In the genomic region with DNA sequence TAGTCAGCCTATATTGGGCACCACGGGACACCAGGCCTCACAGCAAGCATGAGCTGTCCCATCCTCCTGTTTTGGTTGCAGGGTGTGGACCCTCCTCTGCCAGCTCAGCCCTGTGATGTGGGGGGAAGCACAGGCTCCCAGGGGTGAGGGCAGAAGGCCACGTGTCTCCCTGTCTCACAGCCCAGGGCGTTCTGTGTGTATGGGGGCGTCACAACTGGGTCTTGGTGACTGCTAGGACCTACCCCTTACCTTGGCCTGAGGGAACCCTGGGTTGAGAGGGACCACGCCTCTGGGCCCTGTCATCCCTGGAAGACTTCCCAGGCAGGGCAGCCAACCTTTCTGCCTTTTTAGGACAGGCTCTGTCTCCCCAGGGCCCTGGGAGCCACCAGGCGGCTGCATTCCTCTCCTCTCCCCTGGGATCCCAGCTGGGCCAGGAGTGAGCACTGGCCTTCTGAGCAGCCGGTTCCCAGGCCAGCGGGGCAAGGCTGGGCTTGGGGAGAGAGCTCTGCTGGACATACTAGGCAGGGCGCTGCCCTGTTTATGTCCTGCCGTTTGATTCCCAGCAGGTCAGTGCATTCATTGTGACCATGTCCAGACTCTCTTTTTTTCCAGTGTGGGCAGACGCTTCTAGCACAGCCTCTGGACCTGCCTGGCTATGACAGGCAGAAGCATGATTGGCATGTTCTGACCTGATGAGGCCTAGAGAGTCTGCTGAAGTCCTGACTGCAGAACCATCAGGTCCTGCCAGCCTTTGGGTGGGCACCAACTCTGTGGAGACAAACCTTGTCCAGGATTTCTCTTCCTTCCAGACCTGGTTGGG, we compare ENCODE assay signal across 10 cellular contexts.
A peak's percentile ranks its signal among the peaks of the same experiment; 100 is the strongest.
DNase-seq lines count a peak whose midpoint lies in the region; ATAC-seq and TF ChIP-seq lines count a peak whose summit lies in the region.
"Had no signal": no experiment of that assay in that cellular context is flagged by ENCODE, and none has a peak within 500 bp of the region (broad histone marks: within the 10 kb centered on the region; RNA-seq: fewer than 3 reads in every experiment).

No MANE protein-coding gene starts in this region.

- H4K8ac ChIP-seq in mesenchymal stem cell (ENCODE audit: low read length), result no peak overlapping the region

- no peak overlapping the region for H2AK5ac ChIP-seq in mesenchymal stem cell (ENCODE audit: low read length, severe bottlenecking)

- H3K27ac ChIP-seq in HCT116 (ENCODE audit: low read depth, low read length) (peak overlapping the region; percentile 51), cingulate gyrus (ENCODE audit: low read depth, low read length) (peak overlapping the region; percentile 97), mesenchymal stem cell (ENCODE audit: low read length, poor library complexity, severe bottlenecking) (no peak overlapping the region), suprapubic skin (peak overlapping the region; percentile 42), WERI-Rb-1 (no peak overlapping the region)

- DNase-seq in HCT116 (ENCODE audit: low read depth, low spot score) (no peak), mesenchymal stem cell (no peak), suprapubic skin (ENCODE audit: low spot score in 2 of 2) (no peak), GM20000 (ENCODE audit: low spot score) (no peak), hippocampal formation (lab: John Stamatoyannopoulos, UW) (no peak), WERI-Rb-1 (no peak), AML-193 (lab: John Stamatoyannopoulos, UW) (no peak)
- DNase-seq: activated T-cell treated with anti-CD3 and anti-CD28 coated beads, Interleukin-2, amount 50 U/mL, for 24 hours had no signal

- H3K36me3 ChIP-seq in HCT116 (ENCODE audit: control insufficient read depth in 1 of 2, insufficient read depth in 2 of 2, low read length in 2 of 2) (no peaks in the 10 kb centered on the region), mesenchymal stem cell (ENCODE audit: control insufficient read depth in 1 of 2, insufficient read depth in 2 of 2, low read depth in 1 of 2, low read length in 2 of 2) (peaks cover 0 to 25% of the 10 kb centered on the region in 2 experiments), suprapubic skin (peaks cover 3% of the 10 kb centered on the region), WERI-Rb-1 (peaks cover 32% of the 10 kb centered on the region)
- H3K36me3 ChIP-seq: HAP-1 had no signal

- ATAC-seq in HCT116, result peak; percentile 26

- no peak for TF ChIP-seq RAD21 in HCT116 (IDR thresholded peaks at IDR 0.05; ENCODE audit: low read depth)

- peaks cover 49 to 68% of the 10 kb centered on the region in 2 experiments for H3K4me1 ChIP-seq in HCT116 (ENCODE audit: control insufficient read depth in 1 of 2, insufficient read depth in 2 of 2, low read length in 2 of 2)
- H3K4me1 ChIP-seq in mesenchymal stem cell (ENCODE audit: control insufficient read depth, insufficient read depth, low read depth, low read length), result peaks cover 53% of the 10 kb centered on the region
- H3K4me1 ChIP-seq in suprapubic skin, result peaks cover 88% of the 10 kb centered on the region

- H3K79me2 ChIP-seq in HCT116 (ENCODE audit: insufficient read depth, low read length), result peaks cover 36% of the 10 kb centered on the region; the same call in 1 of the 2 replicates

- H2AFZ ChIP-seq in HCT116 (ENCODE audit: low read depth, low read length, poor library complexity, severe bottlenecking) (no peak overlapping the region), mesenchymal stem cell (ENCODE audit: low read depth, low read length) (no peak overlapping the region)

- H3K9ac ChIP-seq in HCT116 (ENCODE audit: low read length) (peak overlapping the region; percentile 27), mesenchymal stem cell (ENCODE audit: low read length) (peak overlapping the region; percentile 7)

- H3K27me3 ChIP-seq in HCT116 (ENCODE audit: insufficient read depth, low read length), result no peaks in the 10 kb centered on the region
- no peaks in the 10 kb centered on the region for H3K27me3 ChIP-seq in mesenchymal stem cell (ENCODE audit: control insufficient read depth in 1 of 2, insufficient read depth in 1 of 2, low read length in 2 of 2)
- H3K27me3 ChIP-seq in suprapubic skin, result no peaks in the 10 kb centered on the region
- no peaks in the 10 kb centered on the region for H3K27me3 ChIP-seq in WERI-Rb-1 (ENCODE audit: insufficient read depth, low read depth, severe bottlenecking)

- peak overlapping the region in 1 of 2 experiments; percentile 13 for H3K18ac ChIP-seq in mesenchymal stem cell (ENCODE audit: low read depth in 1 of 2, low read length in 2 of 2)

- peak overlapping the region in 1 of 2 experiments; percentile 38 for H3K14ac ChIP-seq in mesenchymal stem cell (ENCODE audit: low read length in 2 of 2)

- peak overlapping the region; percentile 60 for H3K4me2 ChIP-seq in HCT116 (ENCODE audit: low read length)
- no peak overlapping the region for H3K4me2 ChIP-seq in mesenchymal stem cell (ENCODE audit: low read length, poor library complexity, severe bottlenecking)

- RAD21 ChIA-PET in HCT116 (lab: Charles Lee; ENCODE audit: low non-redundant PET in 1 of 2, low total read pairs in 2 of 2, uncharacterized antibody in 2 of 2, unreplicated experiment in 2 of 2), result interaction anchor here in 1 of 2 experiments (1.2 kb wide), 1 partner anchor 113 kb away, joined by 3 read pairs; no protein-coding TSS in a partner anchor

- H2BK15ac ChIP-seq in mesenchymal stem cell (ENCODE audit: low read depth, poor library complexity, severe bottlenecking), result no peak overlapping the region

- intact Hi-C loops in HCT116 (cut with micrococcal nuclease), result no loop called here

- CTCF ChIA-PET in HCT116 (lab: Charles Lee), result no interaction called here

- H3K9me2 ChIP-seq in HCT116 (ENCODE audit: insufficient read depth), result no peaks in the 10 kb centered on the region

- no peak overlapping the region for H2BK5ac ChIP-seq in mesenchymal stem cell (ENCODE audit: low read depth, low read length, poor library complexity, severe bottlenecking)

- TF ChIP-seq POLR2A in HCT116 (IDR thresholded peaks at IDR 0.05; ENCODE audit: borderline replicate concordance, extremely low read depth, insufficient read depth, insufficient read length) (no peak), suprapubic skin (IDR thresholded peaks at IDR 0.05) (no peak)

- no peak overlapping the region for H2BK120ac ChIP-seq in mesenchymal stem cell (ENCODE audit: low read depth, low read length)

- no peak for TF ChIP-seq EP300 in suprapubic skin (IDR thresholded peaks at IDR 0.05)

- POLR2A ChIA-PET in HCT116 (lab: Charles Lee), result interaction anchor here (0.6 kb wide), 1 partner anchor 18 kb away, joined by 3 read pairs; no protein-coding TSS in a partner anchor

- WGBS in mesenchymal stem cell, result 77% methylated on average over 11 of the region's 11 CpGs
- 42% methylated on average over 9 of the region's 11 CpGs for WGBS in suprapubic skin

- H3K79me1 ChIP-seq in mesenchymal stem cell (replicated peaks; ENCODE audit: low read length, poor library complexity, severe bottlenecking), result peaks cover 66% of the 10 kb centered on the region

- no peaks in the 10 kb centered on the region for H4K20me1 ChIP-seq in HCT116 (ENCODE audit: insufficient read depth)

- no peak overlapping the region for H3K23ac ChIP-seq in mesenchymal stem cell (ENCODE audit: low read length in 2 of 2)

- H3K9me3 ChIP-seq in HCT116 (ENCODE audit: control insufficient read depth in 1 of 2, insufficient read depth in 1 of 2, low read depth in 1 of 2, low read length in 2 of 2) (no peaks in the 10 kb centered on the region), mesenchymal stem cell (ENCODE audit: control insufficient read depth, low read length) (no peaks in the 10 kb centered on the region), suprapubic skin (no peaks in the 10 kb centered on the region), WERI-Rb-1 (ENCODE audit: severe bottlenecking) (no peaks in the 10 kb centered on the region)
- H3K9me3 ChIP-seq: HAP-1 had no signal

- no TSS peak for BruUV-seq in HCT116 (replicated peaks; lab: Mats Ljungman, UMichigan)

- H2BK12ac ChIP-seq in mesenchymal stem cell (ENCODE audit: low read length in 2 of 2), result no peak overlapping the region

- peak overlapping the region; percentile 7 for H4K91ac ChIP-seq in mesenchymal stem cell (ENCODE audit: low read length)

- H3K4me3 ChIP-seq in HCT116 (replicated peaks in 1 of 2; ENCODE audit: low read depth in 1 of 2, low read length in 2 of 2), result no peak overlapping the region
- no peak overlapping the region for H3K4me3 ChIP-seq in mesenchymal stem cell (ENCODE audit: insufficient read depth in 1 of 2, low read depth in 1 of 2, low read length in 2 of 2)
- H3K4me3 ChIP-seq in suprapubic skin, result no peak overlapping the region
- H3K4me3 ChIP-seq in WERI-Rb-1 (ENCODE audit: low read depth, low read length), result no peak overlapping the region
- H3K4me3 ChIP-seq: HAP-1 had no signal

- H3K4ac ChIP-seq in mesenchymal stem cell (ENCODE audit: low read depth in 1 of 2, low read length in 2 of 2), result no peak overlapping the region

- TF ChIP-seq CTCF in HCT116 (IDR thresholded peaks at IDR 0.05 in 2 of 3, conservative IDR thresholded peaks at IDR 0.05 in 1 of 3; ENCODE audit: borderline replicate concordance in 1 of 3, insufficient read depth in 1 of 3, low read depth in 2 of 3, low read length in 2 of 3), result no peak
- no peak for TF ChIP-seq CTCF in suprapubic skin (IDR thresholded peaks at IDR 0.05)
- no peak for TF ChIP-seq CTCF in GM20000 (IDR thresholded peaks at IDR 0.05; ENCODE audit: extremely low read depth, missing control alignments)
- no peak for TF ChIP-seq CTCF in WERI-Rb-1 (IDR thresholded peaks at IDR 0.05; ENCODE audit: low read depth, low read length)

TF ChIP-seq in HCT116, 20 proteins besides CTCF, POLR2A, EP300 and RAD21 (continues in another document):
- no peak for TF ChIP-seq SIN3A (IDR thresholded peaks at IDR 0.05; ENCODE audit: low read depth)
- no peak for TF ChIP-seq JUND (IDR thresholded peaks at IDR 0.05)
- no peak for TF ChIP-seq YY1 (IDR thresholded peaks at IDR 0.05; ENCODE audit: extremely low read depth, insufficient replicate concordance, low read depth, low read length)
- TF ChIP-seq CEBPB (IDR thresholded peaks at IDR 0.05; ENCODE audit: low read depth), result no peak
- TF ChIP-seq, protein P1, sequence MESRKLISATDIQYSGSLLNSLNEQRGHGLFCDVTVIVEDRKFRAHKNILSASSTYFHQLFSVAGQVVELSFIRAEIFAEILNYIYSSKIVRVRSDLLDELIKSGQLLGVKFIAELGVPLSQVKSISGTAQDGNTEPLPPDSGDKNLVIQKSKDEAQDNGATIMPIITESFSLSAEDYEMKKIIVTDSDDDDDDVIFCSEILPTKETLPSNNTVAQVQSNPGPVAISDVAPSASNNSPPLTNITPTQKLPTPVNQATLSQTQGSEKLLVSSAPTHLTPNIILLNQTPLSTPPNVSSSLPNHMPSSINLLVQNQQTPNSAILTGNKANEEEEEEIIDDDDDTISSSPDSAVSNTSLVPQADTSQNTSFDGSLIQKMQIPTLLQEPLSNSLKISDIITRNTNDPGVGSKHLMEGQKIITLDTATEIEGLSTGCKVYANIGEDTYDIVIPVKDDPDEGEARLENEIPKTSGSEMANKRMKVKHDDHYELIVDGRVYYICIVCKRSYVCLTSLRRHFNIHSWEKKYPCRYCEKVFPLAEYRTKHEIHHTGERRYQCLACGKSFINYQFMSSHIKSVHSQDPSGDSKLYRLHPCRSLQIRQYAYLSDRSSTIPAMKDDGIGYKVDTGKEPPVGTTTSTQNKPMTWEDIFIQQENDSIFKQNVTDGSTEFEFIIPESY (IDR thresholded peaks at IDR 0.05; ENCODE audit: extremely low read depth, insufficient replicate concordance, low read length), result no peak
- no peak for TF ChIP-seq EGR1 (IDR thresholded peaks at IDR 0.05; ENCODE audit: low read depth)

Comparison
In these comparisons a context has a peak if more than half of its experiments do, and no peak if none do; other contexts are left out.
1. H3K27ac ChIP-seq: peak in HCT116 (single experiment), cingulate gyrus (single experiment) and suprapubic skin (single experiment); none in mesenchymal stem cell (single experiment) and WERI-Rb-1 (single experiment).